17 cellular contexts compared by ENCODE assay signal in genomic region chr7:133070562-133070961, GRCh38. TPM values are rescaled to one million over a fixed set of nuclear protein-coding genes. Genes with fewer than 3 reads are reported as not detected.
DNase-seq lines count a peak whose midpoint lies in the region; ATAC-seq and TF ChIP-seq lines count a peak whose summit lies in the region.
"Had no signal": no experiment of that assay in that cellular context is flagged by ENCODE, and none has a peak within 500 bp of the region (broad histone marks: within the 10 kb centered on the region; RNA-seq: fewer than 3 reads in every experiment).

No MANE protein-coding gene starts in this region.

- intact Hi-C loops in mammary epithelial cell (cut with micrococcal nuclease) (no loop called here), uterus (cut with DNase I; ENCODE audit: low total_unique reads) (no loop called here)

- no peak for ATAC-seq in HG03457 (IDR thresholded peaks at IDR 0.05; ENCODE audit: unreplicated experiment)
- no peak for ATAC-seq in GM21390 (IDR thresholded peaks at IDR 0.05; ENCODE audit: unreplicated experiment)
- ATAC-seq: naive thymus-derived CD4-positive, alpha-beta T cell had no signal

- TF ChIP-seq CTCF in HEK293 (tag by site-specific recombination; IDR thresholded peaks at IDR 0.05): no peak
- no peak for TF ChIP-seq CTCF in mammary epithelial cell (conservative IDR thresholded peaks at IDR 0.05 in 1 of 2, IDR thresholded peaks at IDR 0.05 in 1 of 2; ENCODE audit: extremely low read depth in 1 of 2, insufficient read depth in 1 of 2, low read depth in 1 of 2, low read length in 2 of 2)
- no peak for TF ChIP-seq CTCF in uterus (IDR thresholded peaks at IDR 0.05)

- CTCF ChIA-PET in HEK293 (lab: Yijun Ruan, JAX): no interaction called here
- CTCF ChIA-PET in mammary epithelial cell (lab: Charles Lee; ENCODE audit: low non-redundant PET): no interaction called here

- H3K9ac ChIP-seq in mammary epithelial cell (ENCODE audit: insufficient read depth, low read length): no peak overlapping the region

- H3K4me3 ChIP-seq in HEK293 (ENCODE audit: low read depth, low read length) (no peak overlapping the region), mammary epithelial cell (replicated peaks in 1 of 3; ENCODE audit: insufficient read depth in 1 of 3, low read depth in 2 of 3, low read length in 3 of 3) (no peak overlapping the region), uterus (no peak overlapping the region)
- H3K4me3 ChIP-seq: lung, smooth muscle cell, suprapubic skin had no signal

- no peak for TF ChIP-seq POLR2A in uterus (IDR thresholded peaks at IDR 0.05)

- H3K4me1 ChIP-seq in HEK293 (ENCODE audit: control insufficient read depth, insufficient read depth, low read length) (no peaks in the 10 kb centered on the region), mammary epithelial cell (ENCODE audit: insufficient read depth, low read length) (no peaks in the 10 kb centered on the region), uterus (no peaks in the 10 kb centered on the region)
- H3K4me1 ChIP-seq: suprapubic skin had no signal

- peaks cover 82% of the 10 kb centered on the region for H3K79me2 ChIP-seq in mammary epithelial cell (ENCODE audit: insufficient read depth, low read length)

- H2AFZ ChIP-seq in mammary epithelial cell (ENCODE audit: low read depth, low read length): no peak overlapping the region

- no peak overlapping the region for H3K27ac ChIP-seq in HEK293 (ENCODE audit: extremely low read depth, low read depth, low read length)
- H3K27ac ChIP-seq in mammary epithelial cell (ENCODE audit: insufficient read depth, low read depth, low read length): no peak overlapping the region
- no peak overlapping the region for H3K27ac ChIP-seq in uterus
- H3K27ac ChIP-seq: suprapubic skin had no signal

- POLR2A ChIA-PET in HEK293 (lab: Yijun Ruan, JAX): interaction anchor here (1.2 kb wide), 1 partner anchor 12 kb away, joined by 3 read pairs; the partner anchor contains the start of gene CHCHD3

- H3K9me3 ChIP-seq in HEK293 (ENCODE audit: control insufficient read depth, insufficient read depth, low read depth, low read length): no peaks in the 10 kb centered on the region
- H3K9me3 ChIP-seq in mammary epithelial cell (replicated peaks; ENCODE audit: insufficient read depth, low read length): no peaks in the 10 kb centered on the region
- H3K9me3 ChIP-seq in uterus: no peaks in the 10 kb centered on the region
- H3K9me3 ChIP-seq: suprapubic skin had no signal

- no peak overlapping the region for H3K4me2 ChIP-seq in mammary epithelial cell (ENCODE audit: insufficient read depth, low read depth, low read length)
- H3K4me2 ChIP-seq: smooth muscle cell had no signal

- no TSS peak for BruUV-seq in mammary epithelial cell (replicated peaks; lab: Mats Ljungman, UMichigan)

- dilution Hi-C loops in mammary epithelial cell (cut with HindIII; ENCODE audit: low sequenced_read_pairs): no loop called here

- in situ Hi-C loops in mammary epithelial cell (cut with MboI; ENCODE audit: low sequenced_read_pairs in 2 of 2): no loop called here

- H3K27me3 ChIP-seq in mammary epithelial cell (ENCODE audit: insufficient read depth, low read length) (no peaks in the 10 kb centered on the region), uterus (no peaks in the 10 kb centered on the region)
- H3K27me3 ChIP-seq: suprapubic skin had no signal

- no peaks in the 10 kb centered on the region for H4K20me1 ChIP-seq in mammary epithelial cell (ENCODE audit: insufficient read depth, low read length)

- H3K36me3 ChIP-seq in HEK293 (ENCODE audit: control insufficient read depth in 2 of 2, insufficient read depth in 1 of 2, low read length in 2 of 2) (peaks cover 19 to 29% of the 10 kb centered on the region in 2 experiments), mammary epithelial cell (ENCODE audit: insufficient read depth, low read length) (peaks cover 10% of the 10 kb centered on the region), uterus (no peaks in the 10 kb centered on the region)

- WGBS in mammary epithelial cell (ENCODE audit: low coverage, missing lambda C conversion rate): 79% methylated on average over 2 of the region's 2 CpGs

- DNase-seq in D341Med (ENCODE audit: low spot score) (peak; percentile 50), mammary epithelial cell (peak; percentile 4), kidney tubule cell (ENCODE audit: low spot score) (peak; percentile 10), NCI-H1048 (lab: John Stamatoyannopoulos, UW) (no peak), uterus (no peak)
- DNase-seq: activated CD4-positive, CD25-positive, alpha-beta regulatory T cell treated with anti-CD3 and anti-CD28 coated beads, Interleukin-2, amount 50 U/mL, for 72 hours; GF-D8; Karpas-422; naive thymus-derived CD4-positive, alpha-beta T cell; NCI-H1105; NCI-H446 had no signal

TF ChIP-seq in HEK293, 187 proteins besides CTCF, POLR2A, EP300 and RAD21:
- TF ChIP-seq ZNF623 (tag by site-specific recombination; IDR thresholded peaks at IDR 0.05) (no peak), PRDM4 (tag by site-specific recombination; IDR thresholded peaks at IDR 0.05) (no peak), ZSCAN4 (tag by site-specific recombination; IDR thresholded peaks at IDR 0.05) (no peak), ZNF148 (tag by site-specific recombination; IDR thresholded peaks at IDR 0.05; ENCODE audit: borderline replicate concordance) (no peak), ZNF274 (IDR thresholded peaks at IDR 0.05; ENCODE audit: low read length) (no peak), ZNF274 (tag by site-specific recombination; IDR thresholded peaks at IDR 0.05; ENCODE audit: borderline replicate concordance) (no peak), KLF17 (tag by site-specific recombination; IDR thresholded peaks at IDR 0.05) (peak; percentile 64; the same call in 1 of the 2 replicates), BCL11A (tag by site-specific recombination; IDR thresholded peaks at IDR 0.05; ENCODE audit: low read depth) (no peak), ZNF544 (tag by site-specific recombination; IDR thresholded peaks at IDR 0.05) (no peak), GLIS2 (tag by site-specific recombination; IDR thresholded peaks at IDR 0.05) (no peak), ZNF292 (tag by site-specific recombination; IDR thresholded peaks at IDR 0.05; ENCODE audit: borderline replicate concordance, low read depth) (no peak), ZNF324 (tag by site-specific recombination; IDR thresholded peaks at IDR 0.05) (no peak), OSR2 (tag by site-specific recombination; IDR thresholded peaks at IDR 0.05) (peak; percentile 59; the same call in 1 of the 2 replicates), REPIN1 (tag by site-specific recombination; IDR thresholded peaks at IDR 0.05; ENCODE audit: low read depth) (no peak)

RNA-seq across cellular contexts. Expression of gene CHCHD3, which starts 11.3 kb away (rescaled TPM):
- total RNA-seq in mammary epithelial cell (10 to 100 TPM; 51.2 to 63.2 TPM), uterus (10 to 100 TPM; 43.5 to 61.0 (median 47.6) TPM)
- polyA plus RNA-seq in mammary epithelial cell: 58.9 TPM
- 20.2 TPM for polyA minus RNA-seq in mammary epithelial cell

Comparison
In these comparisons a context has a peak if more than half of its experiments do, and no peak if none do; other contexts are left out.
1. DNase-seq: peak in D341Med (single experiment), mammary epithelial cell (single experiment) and kidney tubule cell (single experiment); none in NCI-H1048 (single experiment) and uterus (0 of 2).